9 cellular contexts compared by ENCODE assay signal in the genomic region with DNA sequence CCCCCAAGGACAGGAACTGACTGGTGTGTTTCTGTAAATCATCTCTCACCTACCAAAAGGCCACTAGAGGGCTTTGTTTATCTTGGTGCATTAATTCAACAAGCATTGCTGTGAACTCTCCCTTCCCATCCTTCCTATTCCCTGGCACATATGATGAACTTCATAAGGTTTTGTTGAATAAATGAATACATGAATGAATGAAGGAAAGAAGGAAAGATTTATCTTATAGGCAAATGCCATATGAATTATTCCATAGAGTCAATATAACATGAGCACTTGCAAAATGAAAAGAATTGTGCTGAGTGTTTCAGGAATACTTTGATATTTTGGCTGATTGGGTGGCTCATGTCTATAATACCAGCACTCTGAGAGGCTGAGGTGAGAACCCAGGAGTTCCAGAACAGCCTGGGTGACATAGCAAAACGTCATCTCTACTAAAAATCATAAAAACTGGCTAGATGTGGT. TPM values are rescaled to one million over a fixed set of nuclear protein-coding genes. Genes with fewer than 3 reads are reported as not detected.
A peak's percentile ranks its signal among the peaks of the same experiment; 100 is the strongest.
DNase-seq lines count a peak whose midpoint lies in the region; ATAC-seq and TF ChIP-seq lines count a peak whose summit lies in the region.
"Had no signal": no experiment of that assay in that cellular context is flagged by ENCODE, and none has a peak within 500 bp of the region (broad histone marks: within the 10 kb centered on the region; RNA-seq: fewer than 3 reads in every experiment).

No MANE protein-coding gene starts in this region.

- TF ChIP-seq CTCF in GM13977 (IDR thresholded peaks at IDR 0.05; ENCODE audit: extremely low read depth, insufficient read depth, missing control alignments): peak; percentile 64
- peak; percentile 76 for TF ChIP-seq CTCF in Panc1 (IDR thresholded peaks at IDR 0.05)
- peak; percentile 44 for TF ChIP-seq CTCF in fibroblast of villous mesenchyme (IDR thresholded peaks at IDR 0.05; ENCODE audit: insufficient read depth, low read depth, low read length)

- intact Hi-C loops in Panc1 (cut with micrococcal nuclease; ENCODE audit: unreplicated experiment): loop anchor here (5.0 kb wide), 1 partner anchor 33 kb away; no protein-coding TSS in a partner anchor

- BruUV-seq in Panc1 (replicated peaks; lab: Mats Ljungman, UMichigan): no TSS peak

- no peak overlapping the region for H3K27ac ChIP-seq in Panc1 (ENCODE audit: low read length)

- no peaks in the 10 kb centered on the region for H3K4me1 ChIP-seq in Panc1 (ENCODE audit: control insufficient read depth, insufficient read depth, low read length)

- H3K27me3 ChIP-seq in Panc1 (ENCODE audit: control insufficient read depth, insufficient read depth, low read length): peaks cover 11% of the 10 kb centered on the region; the same call in 1 of the 2 replicates

- in situ Hi-C loops in ACHN (cut with HindIII; ENCODE audit: low pct_ligation_motif_present, low pct_unique_long_range_greater_than_20kb, low sequenced_read_pairs): no loop called here
- in situ Hi-C loops in GM13977 (cut with MboI; ENCODE audit: low pct_unique_long_range_greater_than_20kb, low sequenced_read_pairs, unreplicated experiment): loop anchor here (10.0 to 25.0 kb wide), 2 partner anchors 241 to 342 kb away; no protein-coding TSS in a partner anchor
- in situ Hi-C loops in Panc1 (cut with HindIII; ENCODE audit: low pct_unique_long_range_greater_than_20kb, low sequenced_read_pairs): no loop called here

- no peaks in the 10 kb centered on the region for H3K9me3 ChIP-seq in Panc1 (ENCODE audit: control insufficient read depth, insufficient read depth, low read depth, low read length)

- POLR2A ChIA-PET in Panc1 (lab: Charles Lee): no interaction called here

- H3K36me3 ChIP-seq in Panc1 (ENCODE audit: control insufficient read depth, insufficient read depth, low read length): no peaks in the 10 kb centered on the region

- ATAC-seq in Panc1 (peak; percentile 80; the same call in 1 of the 2 replicates), HG02981 (IDR thresholded peaks at IDR 0.05; ENCODE audit: unreplicated experiment) (no peak), HG02571 (IDR thresholded peaks at IDR 0.05; ENCODE audit: unreplicated experiment) (no peak), GM21717 (IDR thresholded peaks at IDR 0.05; ENCODE audit: unreplicated experiment) (no peak)

- CTCF ChIA-PET in Panc1 (lab: Charles Lee): no interaction called here

- H3K4me3 ChIP-seq in Panc1 (ENCODE audit: low read depth in 2 of 2, low read length in 2 of 2): no peak overlapping the region
- no peak overlapping the region for H3K4me3 ChIP-seq in fibroblast of villous mesenchyme (ENCODE audit: low read depth, low read length)

- DNase-seq in ACHN (peak; percentile 23), GM13977 (ENCODE audit: low spot score) (peak; percentile 67), Panc1 (ENCODE audit: low read depth, low spot score) (peak; percentile 25), fibroblast of villous mesenchyme (ENCODE audit: low read depth) (peak; percentile 7)
- DNase-seq in activated T-cell treated with anti-CD3 and anti-CD28 coated beads, Interleukin-2, amount 50 U/mL, for 1 hour: no peak
- DNase-seq: NCI-H524 treated with DMSO at 0.1 percent for 48 hours had no signal

RNA-seq across cellular contexts. Expression of a gene that starts 4.3 kb away (rescaled TPM):
- total RNA-seq in Panc1 (2021; ENCODE audit: unreplicated experiment) (not detected), fibroblast of villous mesenchyme (not detected in 2 replicates)
- not detected for polyA plus RNA-seq in Panc1 (2012; ENCODE audit: insufficient read length)

RNA-seq across cellular contexts. Expression of a gene that starts 9.4 kb away (rescaled TPM):
- total RNA-seq in Panc1 (2021; ENCODE audit: unreplicated experiment) (not detected), fibroblast of villous mesenchyme (not detected in 2 replicates)
- not detected for polyA plus RNA-seq in Panc1 (2012; ENCODE audit: insufficient read length)

RNA-seq across cellular contexts. Expression of a gene that starts 45.2 kb away (rescaled TPM):
- total RNA-seq in Panc1 (2021; ENCODE audit: unreplicated experiment) (not detected), fibroblast of villous mesenchyme (not detected in 2 replicates)
- not detected for polyA plus RNA-seq in Panc1 (2012; ENCODE audit: insufficient read length)
